34 cellular contexts compared by ENCODE assay signal in the genomic region with DNA sequence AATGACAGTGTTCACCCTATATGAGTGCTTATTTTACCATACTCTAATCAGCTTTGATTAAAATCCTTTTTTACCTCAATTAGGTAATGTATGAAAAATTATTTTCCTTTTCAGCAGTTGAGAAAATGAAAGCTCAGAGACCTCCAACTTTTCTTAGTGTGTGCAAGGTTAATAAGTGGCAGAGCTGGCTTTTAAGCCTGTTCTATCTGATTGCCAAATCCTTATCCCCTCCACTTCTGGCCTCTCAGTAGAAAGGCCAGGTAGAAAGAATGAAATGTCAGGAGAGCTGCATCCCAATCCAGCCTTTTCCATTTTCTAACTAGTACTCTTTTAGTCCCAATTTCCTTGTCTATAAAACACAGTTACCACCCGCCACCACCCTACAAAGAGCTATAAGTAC.
"Had no signal": no experiment of that assay in that cellular context is flagged by ENCODE, and none has a peak within 500 bp of the region (broad histone marks: within the 10 kb centered on the region; RNA-seq: fewer than 3 reads in every experiment).

No MANE protein-coding gene starts in this region.

- H3K27me3 ChIP-seq: MG63 had no signal

- H3K4me3 ChIP-seq: MG63 had no signal

- H3K27ac ChIP-seq: KMS-11 had no signal

- H3K9me3 ChIP-seq: MG63 had no signal

- DNase-seq: Karpas-422, Kasumi-1, KG1, MG63, MM.1S, MV-4-11, NCI-H1048, NCI-H1092, NCI-H1092 treated with DMSO at 0.1 percent for 48 hours, NCI-H1105, NCI-H1105 treated with DMSO at 0.1 percent for 48 hours, NCI-H1417, NCI-H1417 treated with DMSO at 0.1 percent for 48 hours, NCI-H1436, NCI-H1436 treated with DMSO at 0.1 percent for 48 hours, NCI-H146, NCI-H1694, NCI-H1694 treated with DMSO at 0.1 percent for 48 hours, NCI-H187, NCI-H187 treated with DMSO at 0.1 percent for 48 hours, NCI-H1930, NCI-H2029, NCI-H2029 treated with DMSO at 0.1 percent for 48 hours, NCI-H2081, NCI-H2081 treated with DMSO at 0.1 percent for 48 hours, NCI-H2107, NCI-H2171, NCI-H2171 treated with DMSO at 0.1 percent for 48 hours, NCI-H2227 treated with DMSO at 0.1 percent for 48 hours, NCI-H226, NCI-H345, NCI-H446, NCI-H446 treated with DMSO at 0.1 percent for 48 hours had no signal

- H3K36me3 ChIP-seq: MG63 had no signal
